28 cellular contexts compared by ENCODE assay signal in the genomic region with DNA sequence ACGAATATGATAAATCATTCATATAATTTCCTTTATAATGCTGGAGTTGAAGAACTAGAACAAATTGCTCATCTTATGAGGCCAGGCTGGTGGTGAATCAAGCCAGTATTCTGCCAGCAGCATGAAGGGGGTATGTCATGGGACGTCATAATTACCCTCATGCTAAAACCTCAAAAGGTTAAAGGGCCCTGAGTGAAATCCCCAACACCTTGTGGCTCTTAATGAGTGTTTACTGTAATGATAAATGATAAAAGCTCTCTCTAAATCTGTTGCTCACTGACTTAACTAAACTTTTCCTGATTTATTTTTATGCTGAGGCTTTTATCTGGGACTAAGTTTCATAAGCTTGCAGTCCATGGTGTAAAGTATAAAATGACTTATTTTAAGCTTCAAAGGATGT. TPM values are rescaled to one million over a fixed set of nuclear protein-coding genes. Genes with fewer than 3 reads are reported as not detected.
DNase-seq lines count a peak whose midpoint lies in the region; ATAC-seq and TF ChIP-seq lines count a peak whose summit lies in the region.
"Had no signal": no experiment of that assay in that cellular context is flagged by ENCODE, and none has a peak within 500 bp of the region (broad histone marks: within the 10 kb centered on the region; RNA-seq: fewer than 3 reads in every experiment).

No MANE protein-coding gene starts in this region.

- H3K4ac ChIP-seq in trophoblast cell (ENCODE audit: low read depth, low read length), result no peak overlapping the region

- no peak overlapping the region for H2BK5ac ChIP-seq in trophoblast cell (ENCODE audit: low read depth, low read length, poor library complexity)

- no peak overlapping the region for H2BK120ac ChIP-seq in trophoblast cell (ENCODE audit: insufficient read depth, low read length, poor library complexity)

- peaks cover 33% of the 10 kb centered on the region for H3K4me1 ChIP-seq in endodermal cell (ENCODE audit: control insufficient read depth, insufficient read depth, low read length)
- no peaks in the 10 kb centered on the region for H3K4me1 ChIP-seq in trophoblast cell (ENCODE audit: control insufficient read depth in 1 of 2, insufficient read depth in 2 of 2, low read length in 2 of 2)
- H3K4me1 ChIP-seq: ascending aorta, gastrocnemius medialis had no signal

- no peaks in the 10 kb centered on the region for H3K27me3 ChIP-seq in endodermal cell (ENCODE audit: control insufficient read depth, insufficient read depth, low read length, poor library complexity, severe bottlenecking)
- H3K27me3 ChIP-seq in trophoblast cell (ENCODE audit: insufficient read depth, low read length), result no peaks in the 10 kb centered on the region
- H3K27me3 ChIP-seq: ascending aorta, gastrocnemius medialis had no signal

- no peak overlapping the region for H4K12ac ChIP-seq in trophoblast cell (ENCODE audit: low read depth, low read length)

- peak overlapping the region; percentile 9 for H3K9ac ChIP-seq in endodermal cell (ENCODE audit: extremely low read depth, low read length, poor library complexity, severe bottlenecking)
- H3K9ac ChIP-seq in trophoblast cell (ENCODE audit: low read length), result no peak overlapping the region

- 33% methylated on average over 1 of the region's 2 CpGs; no CpG with 5 or more reads in 1 of the 2 experiments for WGBS in endodermal cell (ENCODE audit: insufficient coverage in 1 of 2, insufficient read length in 1 of 2), 2 experiments
- WGBS in trophoblast cell (ENCODE audit: extremely low coverage, insufficient coverage, insufficient read length), result no CpG with 5 or more reads among the region's 2 CpGs

- no peak overlapping the region for H3K23ac ChIP-seq in trophoblast cell (ENCODE audit: low read length)

- peaks cover 3% of the 10 kb centered on the region for H3K9me3 Mint-ChIP-seq in endodermal cell
- H3K9me3 Mint-ChIP-seq in stimulated activated effector memory CD8-positive, alpha-beta T cell treated with anti-CD3 and anti-CD28 coated beads, Interleukin-12 subunit alpha, Interleukin-12 subunit beta, amount 100 ng/mL, for 72 hours, result no peaks in the 10 kb centered on the region
- H3K9me3 Mint-ChIP-seq: CD8-positive, alpha-beta T cell; IgD-negative memory B cell; neural crest cell; stimulated activated memory B cell treated with anti-CD40 and anti-IgM and Interleukin-4, amounts not matched to agents 10 μg/mL and 1 μg/mL and 100 μg/mL, for 72 hours had no signal

- peak; percentile 32 to 53 for ATAC-seq in activated CD4-positive, CD25-positive, alpha-beta regulatory T cell treated with anti-CD3 and anti-CD28 coated beads, Interleukin-2, amount 50 U/mL, for 24 hours
- ATAC-seq in stimulated activated effector memory CD8-positive, alpha-beta T cell treated with anti-CD3 and anti-CD28 coated beads, Interleukin-12 subunit alpha, Interleukin-12 subunit beta, amount 100 ng/mL, for 72 hours, result peak; percentile 72
- ATAC-seq: CD8-positive, alpha-beta T cell; gastrocnemius medialis; mucosa of descending colon; stimulated activated memory B cell treated with anti-CD40 and anti-IgM and Interleukin-4, amounts not matched to agents 10 μg/mL and 1 μg/mL and 100 μg/mL, for 72 hours had no signal

- no peaks in the 10 kb centered on the region for H3K36me3 Mint-ChIP-seq in endodermal cell (ENCODE audit: low read depth)
- H3K36me3 Mint-ChIP-seq in stimulated activated effector memory CD8-positive, alpha-beta T cell treated with anti-CD3 and anti-CD28 coated beads, Interleukin-12 subunit alpha, Interleukin-12 subunit beta, amount 100 ng/mL, for 72 hours, result no peaks in the 10 kb centered on the region
- H3K36me3 Mint-ChIP-seq: CD8-positive, alpha-beta T cell; stimulated activated memory B cell treated with anti-CD40 and anti-IgM and Interleukin-4, amounts not matched to agents 10 μg/mL and 1 μg/mL and 100 μg/mL, for 72 hours had no signal

- no peak for TF ChIP-seq CTCF in endodermal cell (conservative IDR thresholded peaks at IDR 0.05)

- no peak overlapping the region for H2BK12ac ChIP-seq in trophoblast cell (ENCODE audit: low read length)

- no peak overlapping the region for H3K18ac ChIP-seq in trophoblast cell (ENCODE audit: low read length)

- no peaks in the 10 kb centered on the region for H3K79me2 ChIP-seq in trophoblast cell (ENCODE audit: control insufficient read depth, insufficient read depth, low read length, poor library complexity)

- H3K4me3 Mint-ChIP-seq in endodermal cell, result no peak overlapping the region
- no peak overlapping the region for H3K4me3 Mint-ChIP-seq in stimulated activated effector memory CD8-positive, alpha-beta T cell treated with anti-CD3 and anti-CD28 coated beads, Interleukin-12 subunit alpha, Interleukin-12 subunit beta, amount 100 ng/mL, for 72 hours
- H3K4me3 Mint-ChIP-seq: CD8-positive, alpha-beta T cell; IgD-negative memory B cell; stimulated activated memory B cell treated with anti-CD40 and anti-IgM and Interleukin-4, amounts not matched to agents 10 μg/mL and 1 μg/mL and 100 μg/mL, for 72 hours had no signal

- no peak overlapping the region for H2AK5ac ChIP-seq in trophoblast cell (ENCODE audit: low read length)

- no peaks in the 10 kb centered on the region for H3K79me1 ChIP-seq in trophoblast cell (ENCODE audit: low read length)

- intact Hi-C loops in head of caudate nucleus (cut with DNase I), result no loop called here

- H3K27ac Mint-ChIP-seq in endodermal cell, result peak overlapping the region; percentile 18
- H3K27ac Mint-ChIP-seq in stimulated activated effector memory CD8-positive, alpha-beta T cell treated with anti-CD3 and anti-CD28 coated beads, Interleukin-12 subunit alpha, Interleukin-12 subunit beta, amount 100 ng/mL, for 72 hours, result no peak overlapping the region
- H3K27ac Mint-ChIP-seq: CD8-positive, alpha-beta T cell; IgD-negative memory B cell; stimulated activated memory B cell treated with anti-CD40 and anti-IgM and Interleukin-4, amounts not matched to agents 10 μg/mL and 1 μg/mL and 100 μg/mL, for 72 hours had no signal

- H3K4me3 ChIP-seq in endodermal cell (ENCODE audit: low read length), result peak overlapping the region; percentile 76
- no peak overlapping the region for H3K4me3 ChIP-seq in trophoblast cell (ENCODE audit: low read depth, low read length)
- H3K4me3 ChIP-seq: ascending aorta, gastrocnemius medialis, mucosa of descending colon, thoracic aorta had no signal

- no peaks in the 10 kb centered on the region for H3K27me3 Mint-ChIP-seq in endodermal cell (ENCODE audit: insufficient read depth)
- H3K27me3 Mint-ChIP-seq: IgD-negative memory B cell; stimulated activated memory B cell treated with anti-CD40 and anti-IgM and Interleukin-4, amounts not matched to agents 10 μg/mL and 1 μg/mL and 100 μg/mL, for 72 hours had no signal

- no peak overlapping the region for H4K91ac ChIP-seq in trophoblast cell (ENCODE audit: low read depth, low read length)

- no peak overlapping the region for H3K27ac ChIP-seq in endodermal cell (ENCODE audit: low read depth, low read length)
- no peak overlapping the region for H3K27ac ChIP-seq in trophoblast cell (ENCODE audit: low read depth, low read length)
- H3K27ac ChIP-seq: ascending aorta, gastrocnemius medialis, thoracic aorta had no signal

- H2AFZ ChIP-seq in trophoblast cell (ENCODE audit: insufficient read depth, low read length, poor library complexity), result no peak overlapping the region

- H3K9me3 ChIP-seq in endodermal cell (ENCODE audit: control insufficient read depth, low read length), result peaks cover 3% of the 10 kb centered on the region
- no peaks in the 10 kb centered on the region for H3K9me3 ChIP-seq in trophoblast cell (ENCODE audit: insufficient read depth, low read depth, low read length)
- H3K9me3 ChIP-seq: ascending aorta, gastrocnemius medialis, mucosa of descending colon, thoracic aorta had no signal

- DNase-seq in activated CD4-positive, CD25-positive, alpha-beta regulatory T cell (lab: John Stamatoyannopoulos, UW), result no peak
- peak; percentile 50 for DNase-seq in LHCN-M2 (ENCODE audit: low read depth)
- no peak for DNase-seq in endodermal cell
- no peak for DNase-seq in stimulated activated effector memory CD8-positive, alpha-beta T cell treated with anti-CD3 and anti-CD28 coated beads, Interleukin-12 subunit alpha, Interleukin-12 subunit beta, amount 100 ng/mL, for 72 hours (ENCODE audit: low spot score in 2 of 2)
- no peak for DNase-seq in head of caudate nucleus
- no peak for DNase-seq in trophoblast cell
- DNase-seq in activated CD4-positive, alpha-beta T cell treated with anti-CD3 and anti-CD28 coated beads for 4 hours, result no peak
- DNase-seq: 8988T; activated CD4-positive, CD25-positive, alpha-beta regulatory T cell treated with anti-CD3 and anti-CD28 coated beads, Interleukin-2, amount 50 U/mL, for 72 hours; activated naive CD4-positive, alpha-beta T cell treated with anti-CD3 and anti-CD28 coated beads, Interleukin-2, amount 50 U/mL, for 16 hours; AML-193; CD8-positive, alpha-beta T cell; cerebellar nuclear complex; erythroblast; gastrocnemius medialis; GDM1; mucosa of descending colon; NCI-H1436 treated with DMSO at 0.1 percent for 48 hours; NCI-H2171; NCI-H524 treated with DMSO at 0.1 percent for 48 hours; posterior cingulate gyrus; RPMI8226 had no signal

- H3K4me1 Mint-ChIP-seq in endodermal cell, result peaks cover 33% of the 10 kb centered on the region
- no peaks in the 10 kb centered on the region for H3K4me1 Mint-ChIP-seq in stimulated activated effector memory CD8-positive, alpha-beta T cell treated with anti-CD3 and anti-CD28 coated beads, Interleukin-12 subunit alpha, Interleukin-12 subunit beta, amount 100 ng/mL, for 72 hours
- H3K4me1 Mint-ChIP-seq: IgD-negative memory B cell; stimulated activated memory B cell treated with anti-CD40 and anti-IgM and Interleukin-4, amounts not matched to agents 10 μg/mL and 1 μg/mL and 100 μg/mL, for 72 hours had no signal

- no peak overlapping the region for H4K8ac ChIP-seq in trophoblast cell (ENCODE audit: low read depth, low read length)

- no peak overlapping the region for H3K14ac ChIP-seq in trophoblast cell (ENCODE audit: low read length)

- H3K4me2 ChIP-seq in trophoblast cell (ENCODE audit: low read length), result no peak overlapping the region

- no peaks in the 10 kb centered on the region for H3K36me3 ChIP-seq in endodermal cell (ENCODE audit: control insufficient read depth, insufficient read depth, low read length)
- H3K36me3 ChIP-seq in trophoblast cell (ENCODE audit: control insufficient read depth in 1 of 2, insufficient read depth in 2 of 2, low read length in 2 of 2), result no peaks in the 10 kb centered on the region
- H3K36me3 ChIP-seq: ascending aorta, gastrocnemius medialis, thoracic aorta had no signal

RNA-seq across cellular contexts. Expression of gene NEDD4L, which starts 18.3 kb away (rescaled TPM):
- 18.1 and 19.1 TPM in 2 replicates for total RNA-seq in LHCN-M2 (2014; rRNA removed)
- 21.3 TPM for polyA plus RNA-seq in LHCN-M2 (2012)
- total RNA-seq in endodermal cell, result 10 to 100 TPM; 70.5 to 75.3 TPM
- 43.2 TPM for polyA plus RNA-seq in endodermal cell (2013, experiment 1 of 2)
- 35.7 TPM for polyA plus RNA-seq in endodermal cell (2013, experiment 2 of 2)
- 112 and 117 TPM in 2 replicates for polyA plus RNA-seq in trophoblast cell (2013)
